Comparison of ENCODE assay signal across 7 cellular contexts in the genomic region with DNA sequence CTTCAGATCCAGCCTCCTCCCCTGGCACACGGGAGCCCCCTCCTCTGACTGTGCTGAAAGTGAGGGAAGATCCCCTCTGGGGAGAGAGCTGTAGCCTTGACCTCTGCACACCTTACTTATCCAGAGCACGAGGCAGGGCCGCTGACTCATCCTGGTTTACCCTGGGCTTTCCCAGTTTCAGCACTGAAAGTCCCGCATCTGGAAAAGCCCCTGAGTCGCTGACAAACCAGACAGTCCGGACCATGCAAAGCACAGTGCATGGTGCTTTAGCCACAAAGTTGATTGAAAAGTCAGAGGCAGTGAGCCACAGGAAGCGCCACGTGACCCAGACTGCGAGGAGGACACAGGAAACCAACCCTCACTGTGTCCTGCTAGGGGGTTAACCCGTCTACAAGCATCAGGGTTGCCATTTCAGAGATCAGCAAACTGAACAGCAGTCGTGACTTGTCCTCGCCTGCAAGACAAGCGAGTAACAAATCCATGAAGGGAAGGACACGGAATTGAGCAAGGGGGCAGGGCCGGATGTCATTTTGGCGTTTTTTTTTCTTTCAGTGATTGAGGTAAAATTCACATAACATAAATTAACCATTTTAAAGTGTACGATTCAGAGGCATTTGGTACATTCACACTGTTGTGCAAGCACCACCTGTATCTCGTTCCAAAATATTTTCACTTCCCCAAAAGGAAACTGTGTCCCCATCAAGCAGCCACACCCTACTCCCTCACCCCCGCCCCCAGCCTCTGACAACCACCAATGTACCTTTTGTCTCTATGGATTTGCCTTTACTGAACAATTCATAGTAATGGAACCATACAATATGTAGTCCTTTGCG. TPM values are rescaled to one million over a fixed set of nuclear protein-coding genes. Genes with fewer than 3 reads are reported as not detected.
DNase-seq lines count a peak whose midpoint lies in the region; ATAC-seq and TF ChIP-seq lines count a peak whose summit lies in the region.

No MANE protein-coding gene starts in this region.

- DNase-seq in SJSA1 (ENCODE audit: low read depth in 1 of 2, low spot score in 2 of 2), result peak; percentile 70 to 78
- DNase-seq in activated naive CD4-positive, alpha-beta T cell treated with anti-CD3 and anti-CD28 coated beads, Interleukin-2, amount 50 U/mL, for 72 hours (ENCODE audit: low spot score in 2 of 2), result peak; percentile 52 to 95
- peak; percentile 90 for DNase-seq in hepatocyte (ENCODE audit: low spot score)
- DNase-seq in stimulated activated CD4-positive, alpha-beta T cell treated with anti-CD3 and anti-CD28 coated beads, Interleukin-1b, Interleukin-23, amount 100 ng/mL, for 24 hours (ENCODE audit: low read depth in 4 of 4, low spot score in 1 of 4), result peak; percentile 29 to 51 (median 42)
- no peak for DNase-seq in NCI-H2107 treated with DMSO at 0.1 percent for 48 hours (lab: John Stamatoyannopoulos, UW; ENCODE audit: unreplicated experiment)

- H3K27ac Mint-ChIP-seq in activated naive CD4-positive, alpha-beta T cell treated with anti-CD3 and anti-CD28 coated beads, Interleukin-2, amount 50 U/mL, for 72 hours, result peak overlapping the region; percentile 74 to 87

- H3K36me3 ChIP-seq in SJSA1, result no peaks in the 10 kb centered on the region
- H3K36me3 ChIP-seq in hepatocyte (replicated peaks; ENCODE audit: insufficient read depth, low read depth), result no peaks in the 10 kb centered on the region

- peaks cover 34% of the 10 kb centered on the region for H3K4me1 ChIP-seq in SJSA1 (replicated peaks)
- peaks cover 8% of the 10 kb centered on the region for H3K4me1 ChIP-seq in hepatocyte (ENCODE audit: insufficient read depth)

- no peak overlapping the region for H3K4me3 ChIP-seq in SJSA1
- no peak overlapping the region for H3K4me3 ChIP-seq in hepatocyte

- peak; percentile 74 for ATAC-seq in HG03135 (IDR thresholded peaks at IDR 0.05; ENCODE audit: unreplicated experiment)
- ATAC-seq in activated naive CD4-positive, alpha-beta T cell treated with anti-CD3 and anti-CD28 coated beads, Interleukin-2, amount 50 U/mL, for 72 hours, result peak; percentile 51 to 79

- no peaks in the 10 kb centered on the region for H3K79me2 ChIP-seq in hepatocyte

- no peak overlapping the region for H2AFZ ChIP-seq in hepatocyte

- H3K27ac ChIP-seq in SJSA1, result peak overlapping the region; percentile 39; the same call in 1 of the 2 replicates
- H3K27ac ChIP-seq in hepatocyte, result peak overlapping the region; percentile 84

- in situ Hi-C loops in GM18951 (cut with MboI; ENCODE audit: low sequenced_read_pairs, unreplicated experiment), result no loop called here

- H3K9me3 ChIP-seq in SJSA1 (replicated peaks) (no peaks in the 10 kb centered on the region), hepatocyte (ENCODE audit: low read depth) (no peaks in the 10 kb centered on the region)

- no peak for TF ChIP-seq CTCF in hepatocyte (IDR thresholded peaks at IDR 0.05; ENCODE audit: poor library complexity)

- H3K4me2 ChIP-seq in hepatocyte, result peak overlapping the region; percentile 38

- WGBS in hepatocyte (ENCODE audit: low lambda C conversion rate, missing lambda C conversion rate), result 47% methylated on average over 20 of the region's 20 CpGs

- no peaks in the 10 kb centered on the region for H3K9me2 ChIP-seq in hepatocyte (replicated peaks; ENCODE audit: insufficient read depth)

- H3K9me3 Mint-ChIP-seq in activated naive CD4-positive, alpha-beta T cell treated with anti-CD3 and anti-CD28 coated beads, Interleukin-2, amount 50 U/mL, for 72 hours, result no peaks in the 10 kb centered on the region

- TF ChIP-seq POLR2A in GM18951 (IDR thresholded peaks at IDR 0.05; ENCODE audit: extremely low read depth, insufficient read depth, insufficient read length), result peak; percentile 50

- no peaks in the 10 kb centered on the region for H3K36me3 Mint-ChIP-seq in activated naive CD4-positive, alpha-beta T cell treated with anti-CD3 and anti-CD28 coated beads, Interleukin-2, amount 50 U/mL, for 72 hours

- H4K20me1 ChIP-seq in hepatocyte (ENCODE audit: insufficient read depth, poor library complexity, severe bottlenecking), result no peaks in the 10 kb centered on the region

- H3K27me3 ChIP-seq in SJSA1 (replicated peaks), result no peaks in the 10 kb centered on the region
- no peaks in the 10 kb centered on the region for H3K27me3 ChIP-seq in hepatocyte

RNA-seq across cellular contexts. Expression of gene IFNGR2, which starts 19.9 kb away (rescaled TPM):
- 68.4 and 92.0 TPM in 2 replicates for total RNA-seq in SJSA1 (2014; rRNA removed; shearing (Covaris generic))
- total RNA-seq in activated naive CD4-positive, alpha-beta T cell treated with anti-CD3 and anti-CD28 coated beads, Interleukin-2, amount 50 U/mL, for 72 hours, result 10 to 100 TPM in 1 of 2 donors, 1 to 10 TPM in 1; 9.9 to 15.0 TPM
- total RNA-seq in hepatocyte, result 53.4 and 66.8 TPM in 2 replicates
- 60.2 and 66.7 TPM in 2 replicates for polyA plus RNA-seq in hepatocyte

RNA-seq across cellular contexts. Expression of gene IFNAR1, which starts 58.5 kb away (rescaled TPM):
- 9.7 and 16.2 TPM in 2 replicates for total RNA-seq in SJSA1 (2014; rRNA removed; shearing (Covaris generic))
- 10 to 100 TPM; 21.9 to 26.4 TPM for total RNA-seq in activated naive CD4-positive, alpha-beta T cell treated with anti-CD3 and anti-CD28 coated beads, Interleukin-2, amount 50 U/mL, for 72 hours
- total RNA-seq in hepatocyte, result 23.1 and 26.9 TPM in 2 replicates
- polyA plus RNA-seq in hepatocyte, result 29.0 and 33.4 TPM in 2 replicates
